ENCODE assay signal across 1 cellular context in the genomic region with DNA sequence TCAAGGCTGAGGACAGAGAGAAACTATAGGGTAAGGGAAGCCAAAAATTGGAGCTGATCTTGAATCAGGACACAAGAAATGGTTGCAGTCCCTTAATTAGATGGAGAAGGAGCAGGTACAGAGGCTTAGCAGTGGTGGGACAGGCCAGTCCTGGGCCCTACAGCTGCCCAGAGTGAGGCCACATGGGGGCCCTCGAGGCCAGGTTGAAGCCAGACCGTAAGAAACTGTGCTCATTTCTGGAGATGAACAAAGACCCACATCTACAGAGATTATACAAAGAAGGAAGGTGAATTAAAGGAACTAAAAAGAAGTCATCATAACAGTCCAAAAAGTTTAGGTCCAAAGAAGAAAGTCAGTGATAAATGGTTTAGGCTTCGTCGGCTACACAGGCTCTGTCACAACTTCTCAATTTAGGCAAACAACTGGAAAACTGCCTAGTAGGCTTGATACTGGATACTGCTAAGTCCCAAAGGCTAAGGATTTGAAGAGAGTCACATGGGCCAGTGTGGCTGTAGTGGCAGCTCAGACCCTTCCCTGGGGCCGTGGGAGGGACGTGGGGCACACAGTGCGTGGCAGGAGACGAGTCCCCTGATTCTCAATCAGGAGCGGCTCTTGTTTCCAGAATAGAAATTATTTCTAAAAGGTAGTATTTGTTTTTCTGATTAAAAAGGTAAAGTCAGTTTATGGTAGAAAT.
TF ChIP-seq lines count a peak whose summit lies in the region.

No MANE protein-coding gene starts in this region.

TF ChIP-seq in GM23338, 12 proteins besides CTCF, POLR2A, EP300 and RAD21 (continued from another document):
- TF ChIP-seq, protein P1, sequence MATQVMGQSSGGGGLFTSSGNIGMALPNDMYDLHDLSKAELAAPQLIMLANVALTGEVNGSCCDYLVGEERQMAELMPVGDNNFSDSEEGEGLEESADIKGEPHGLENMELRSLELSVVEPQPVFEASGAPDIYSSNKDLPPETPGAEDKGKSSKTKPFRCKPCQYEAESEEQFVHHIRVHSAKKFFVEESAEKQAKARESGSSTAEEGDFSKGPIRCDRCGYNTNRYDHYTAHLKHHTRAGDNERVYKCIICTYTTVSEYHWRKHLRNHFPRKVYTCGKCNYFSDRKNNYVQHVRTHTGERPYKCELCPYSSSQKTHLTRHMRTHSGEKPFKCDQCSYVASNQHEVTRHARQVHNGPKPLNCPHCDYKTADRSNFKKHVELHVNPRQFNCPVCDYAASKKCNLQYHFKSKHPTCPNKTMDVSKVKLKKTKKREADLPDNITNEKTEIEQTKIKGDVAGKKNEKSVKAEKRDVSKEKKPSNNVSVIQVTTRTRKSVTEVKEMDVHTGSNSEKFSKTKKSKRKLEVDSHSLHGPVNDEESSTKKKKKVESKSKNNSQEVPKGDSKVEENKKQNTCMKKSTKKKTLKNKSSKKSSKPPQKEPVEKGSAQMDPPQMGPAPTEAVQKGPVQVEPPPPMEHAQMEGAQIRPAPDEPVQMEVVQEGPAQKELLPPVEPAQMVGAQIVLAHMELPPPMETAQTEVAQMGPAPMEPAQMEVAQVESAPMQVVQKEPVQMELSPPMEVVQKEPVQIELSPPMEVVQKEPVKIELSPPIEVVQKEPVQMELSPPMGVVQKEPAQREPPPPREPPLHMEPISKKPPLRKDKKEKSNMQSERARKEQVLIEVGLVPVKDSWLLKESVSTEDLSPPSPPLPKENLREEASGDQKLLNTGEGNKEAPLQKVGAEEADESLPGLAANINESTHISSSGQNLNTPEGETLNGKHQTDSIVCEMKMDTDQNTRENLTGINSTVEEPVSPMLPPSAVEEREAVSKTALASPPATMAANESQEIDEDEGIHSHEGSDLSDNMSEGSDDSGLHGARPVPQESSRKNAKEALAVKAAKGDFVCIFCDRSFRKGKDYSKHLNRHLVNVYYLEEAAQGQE (IDR thresholded peaks at IDR 0.05; ENCODE audit: unreplicated experiment) = no peak
- TF ChIP-seq JUNB (IDR thresholded peaks at IDR 0.05; ENCODE audit: unreplicated experiment) (no peak), POLR2AphosphoS5 (IDR thresholded peaks at IDR 0.05; ENCODE audit: low read depth) (no peak), STAT1 (IDR thresholded peaks at IDR 0.05; ENCODE audit: unreplicated experiment) (no peak)
- TF ChIP-seq, protein P2, sequence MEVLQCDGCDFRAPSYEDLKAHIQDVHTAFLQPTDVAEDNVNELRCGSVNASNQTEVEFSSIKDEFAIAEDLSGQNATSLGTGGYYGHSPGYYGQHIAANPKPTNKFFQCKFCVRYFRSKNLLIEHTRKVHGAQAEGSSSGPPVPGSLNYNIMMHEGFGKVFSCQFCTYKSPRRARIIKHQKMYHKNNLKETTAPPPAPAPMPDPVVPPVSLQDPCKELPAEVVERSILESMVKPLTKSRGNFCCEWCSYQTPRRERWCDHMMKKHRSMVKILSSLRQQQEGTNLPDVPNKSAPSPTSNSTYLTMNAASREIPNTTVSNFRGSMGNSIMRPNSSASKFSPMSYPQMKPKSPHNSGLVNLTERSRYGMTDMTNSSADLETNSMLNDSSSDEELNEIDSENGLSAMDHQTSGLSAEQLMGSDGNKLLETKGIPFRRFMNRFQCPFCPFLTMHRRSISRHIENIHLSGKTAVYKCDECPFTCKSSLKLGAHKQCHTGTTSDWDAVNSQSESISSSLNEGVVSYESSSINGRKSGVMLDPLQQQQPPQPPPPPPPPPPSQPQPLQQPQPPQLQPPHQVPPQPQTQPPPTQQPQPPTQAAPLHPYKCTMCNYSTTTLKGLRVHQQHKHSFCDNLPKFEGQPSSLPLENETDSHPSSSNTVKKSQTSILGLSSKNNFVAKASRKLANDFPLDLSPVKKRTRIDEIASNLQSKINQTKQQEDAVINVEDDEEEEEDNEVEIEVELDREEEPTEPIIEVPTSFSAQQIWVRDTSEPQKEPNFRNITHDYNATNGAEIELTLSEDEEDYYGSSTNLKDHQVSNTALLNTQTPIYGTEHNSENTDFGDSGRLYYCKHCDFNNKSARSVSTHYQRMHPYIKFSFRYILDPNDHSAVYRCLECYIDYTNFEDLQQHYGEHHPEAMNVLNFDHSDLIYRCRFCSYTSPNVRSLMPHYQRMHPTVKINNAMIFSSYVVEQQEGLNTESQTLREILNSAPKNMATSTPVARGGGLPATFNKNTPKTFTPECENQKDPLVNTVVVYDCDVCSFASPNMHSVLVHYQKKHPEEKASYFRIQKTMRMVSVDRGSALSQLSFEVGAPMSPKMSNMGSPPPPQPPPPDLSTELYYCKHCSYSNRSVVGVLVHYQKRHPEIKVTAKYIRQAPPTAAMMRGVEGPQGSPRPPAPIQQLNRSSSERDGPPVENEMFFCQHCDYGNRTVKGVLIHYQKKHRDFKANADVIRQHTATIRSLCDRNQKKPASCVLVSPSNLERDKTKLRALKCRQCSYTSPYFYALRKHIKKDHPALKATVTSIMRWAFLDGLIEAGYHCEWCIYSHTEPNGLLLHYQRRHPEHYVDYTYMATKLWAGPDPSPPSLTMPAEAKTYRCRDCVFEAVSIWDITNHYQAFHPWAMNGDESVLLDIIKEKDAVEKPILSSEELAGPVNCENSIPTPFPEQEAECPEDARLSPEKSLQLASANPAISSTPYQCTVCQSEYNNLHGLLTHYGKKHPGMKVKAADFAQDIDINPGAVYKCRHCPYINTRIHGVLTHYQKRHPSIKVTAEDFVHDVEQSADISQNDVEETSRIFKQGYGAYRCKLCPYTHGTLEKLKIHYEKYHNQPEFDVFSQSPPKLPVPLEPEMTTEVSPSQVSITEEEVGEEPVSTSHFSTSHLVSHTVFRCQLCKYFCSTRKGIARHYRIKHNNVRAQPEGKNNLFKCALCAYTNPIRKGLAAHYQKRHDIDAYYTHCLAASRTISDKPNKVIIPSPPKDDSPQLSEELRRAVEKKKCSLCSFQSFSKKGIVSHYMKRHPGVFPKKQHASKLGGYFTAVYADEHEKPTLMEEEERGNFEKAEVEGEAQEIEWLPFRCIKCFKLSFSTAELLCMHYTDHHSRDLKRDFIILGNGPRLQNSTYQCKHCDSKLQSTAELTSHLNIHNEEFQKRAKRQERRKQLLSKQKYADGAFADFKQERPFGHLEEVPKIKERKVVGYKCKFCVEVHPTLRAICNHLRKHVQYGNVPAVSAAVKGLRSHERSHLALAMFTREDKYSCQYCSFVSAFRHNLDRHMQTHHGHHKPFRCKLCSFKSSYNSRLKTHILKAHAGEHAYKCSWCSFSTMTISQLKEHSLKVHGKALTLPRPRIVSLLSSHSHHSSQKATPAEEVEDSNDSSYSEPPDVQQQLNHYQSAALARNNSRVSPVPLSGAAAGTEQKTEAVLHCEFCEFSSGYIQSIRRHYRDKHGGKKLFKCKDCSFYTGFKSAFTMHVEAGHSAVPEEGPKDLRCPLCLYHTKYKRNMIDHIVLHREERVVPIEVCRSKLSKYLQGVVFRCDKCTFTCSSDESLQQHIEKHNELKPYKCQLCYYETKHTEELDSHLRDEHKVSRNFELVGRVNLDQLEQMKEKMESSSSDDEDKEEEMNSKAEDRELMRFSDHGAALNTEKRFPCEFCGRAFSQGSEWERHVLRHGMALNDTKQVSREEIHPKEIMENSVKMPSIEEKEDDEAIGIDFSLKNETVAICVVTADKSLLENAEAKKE (CRISPR knock-in tag; IDR thresholded peaks at IDR 0.05) = no peak
